16 cellular contexts compared by ENCODE assay signal in the genomic region with DNA sequence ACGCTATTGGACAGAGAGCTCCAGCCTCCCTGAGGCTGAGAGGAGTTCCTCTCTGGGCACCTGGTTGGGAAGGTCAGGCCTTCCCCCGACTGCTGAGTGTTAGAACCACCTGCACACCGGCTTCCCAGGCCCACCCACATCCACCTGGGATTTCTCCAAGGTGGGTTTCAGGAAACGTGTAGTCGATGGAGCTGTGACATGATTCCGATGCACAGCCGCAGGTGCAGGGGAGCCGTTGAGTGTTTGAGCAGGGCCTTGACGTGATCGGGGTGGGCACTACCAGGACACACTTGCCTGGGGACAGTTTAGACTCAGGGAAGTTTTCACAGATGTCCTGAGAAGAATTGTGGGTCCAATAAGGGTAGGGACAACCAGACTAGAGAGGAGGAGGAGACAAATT. TPM values are rescaled to one million over a fixed set of nuclear protein-coding genes. Genes with fewer than 3 reads are reported as not detected.
A peak's percentile ranks its signal among the peaks of the same experiment; 100 is the strongest.
DNase-seq lines count a peak whose midpoint lies in the region; ATAC-seq and TF ChIP-seq lines count a peak whose summit lies in the region.
"Had no signal": no experiment of that assay in that cellular context is flagged by ENCODE, and none has a peak within 500 bp of the region (broad histone marks: within the 10 kb centered on the region; RNA-seq: fewer than 3 reads in every experiment).

No MANE protein-coding gene starts in this region.

- H3K4me3 Mint-ChIP-seq in CD14-positive monocyte = no peak overlapping the region
- H3K4me3 Mint-ChIP-seq in chondrocyte (ENCODE audit: unreplicated experiment) = no peak overlapping the region
- H3K4me3 Mint-ChIP-seq in progenitor cell of endocrine pancreas (ENCODE audit: low read depth) = no peak overlapping the region
- H3K4me3 Mint-ChIP-seq in naive thymus-derived CD8-positive, alpha-beta T cell = no peak overlapping the region
- H3K4me3 Mint-ChIP-seq: CD4-positive, CD25-positive, alpha-beta regulatory T cell; CD8-positive, alpha-beta T cell; HFFc6 had no signal

- peaks cover 6 to 9% (median 8%) of the 10 kb centered on the region in 3 donors for H3K27me3 Mint-ChIP-seq in CD14-positive monocyte (ENCODE audit: low read depth in 3 of 3)
- H3K27me3 Mint-ChIP-seq in chondrocyte (ENCODE audit: low read depth) = no peaks in the 10 kb centered on the region
- no peaks in the 10 kb centered on the region for H3K27me3 Mint-ChIP-seq in progenitor cell of endocrine pancreas
- H3K27me3 Mint-ChIP-seq in naive thymus-derived CD8-positive, alpha-beta T cell = peaks cover 0 to 16% (median 4%) of the 10 kb centered on the region in 5 donors

- H3K4me1 Mint-ChIP-seq in CD14-positive monocyte (no peaks in the 10 kb centered on the region), chondrocyte (ENCODE audit: low read depth) (peaks cover 14% of the 10 kb centered on the region), progenitor cell of endocrine pancreas (ENCODE audit: low read depth) (no peaks in the 10 kb centered on the region)
- peaks cover 0 to 3% (median 0%) of the 10 kb centered on the region in 4 donors for H3K4me1 Mint-ChIP-seq in naive thymus-derived CD8-positive, alpha-beta T cell
- H3K4me1 Mint-ChIP-seq: CD4-positive, CD25-positive, alpha-beta regulatory T cell had no signal

- TF ChIP-seq CTCF in CD14-positive monocyte (IDR thresholded peaks at IDR 0.05) = no peak
- TF ChIP-seq CTCF in chondrocyte (IDR thresholded peaks at IDR 0.05) = no peak
- TF ChIP-seq CTCF in progenitor cell of endocrine pancreas (IDR thresholded peaks at IDR 0.05; ENCODE audit: unreplicated experiment) = no peak

- POLR2A ChIA-PET in naive thymus-derived CD8-positive, alpha-beta T cell (lab: Charles Lee) = no interaction called here

- ATAC-seq in naive thymus-derived CD8-positive, alpha-beta T cell = no peak
- ATAC-seq in HG03139 (IDR thresholded peaks at IDR 0.05; ENCODE audit: unreplicated experiment) = no peak
- ATAC-seq: CD8-positive, alpha-beta T cell had no signal

- intact Hi-C loops in CD14-positive monocyte (cut with micrococcal nuclease) = no loop called here

- peaks cover 0 to 2% (median 0%) of the 10 kb centered on the region in 7 donors for H3K9me3 Mint-ChIP-seq in CD14-positive monocyte
- H3K9me3 Mint-ChIP-seq in chondrocyte (ENCODE audit: low read depth) = no peaks in the 10 kb centered on the region
- H3K9me3 Mint-ChIP-seq in progenitor cell of endocrine pancreas (ENCODE audit: low read depth) = no peaks in the 10 kb centered on the region
- H3K9me3 Mint-ChIP-seq in naive thymus-derived CD8-positive, alpha-beta T cell = no peaks in the 10 kb centered on the region
- H3K9me3 Mint-ChIP-seq: CD4-positive, CD25-positive, alpha-beta regulatory T cell; CD8-positive, alpha-beta T cell; HFFc6 had no signal

- H3K36me3 Mint-ChIP-seq in CD14-positive monocyte = no peaks in the 10 kb centered on the region
- peaks cover 46% of the 10 kb centered on the region for H3K36me3 Mint-ChIP-seq in chondrocyte (ENCODE audit: low read depth)
- H3K36me3 Mint-ChIP-seq in progenitor cell of endocrine pancreas (ENCODE audit: insufficient read depth) = no peaks in the 10 kb centered on the region
- H3K36me3 Mint-ChIP-seq in naive thymus-derived CD8-positive, alpha-beta T cell = no peaks in the 10 kb centered on the region
- H3K36me3 Mint-ChIP-seq: CD4-positive, CD25-positive, alpha-beta regulatory T cell; CD8-positive, alpha-beta T cell had no signal

- peak; percentile 19 for DNase-seq in CD14-positive monocyte (ENCODE audit: low spot score)
- peak; percentile 52 for DNase-seq in chondrocyte (ENCODE audit: low spot score)
- DNase-seq in progenitor cell of endocrine pancreas (ENCODE audit: low spot score, unreplicated experiment) = no peak
- DNase-seq in naive thymus-derived CD8-positive, alpha-beta T cell = no peak
- DNase-seq in AG08395 (ENCODE audit: low spot score) = no peak
- DNase-seq: 8988T; ACHN; C1 segment of cervical spinal cord; Caco-2; CD4-positive, CD25-positive, alpha-beta regulatory T cell; CD8-positive, alpha-beta T cell; DMS153; DND-41; GOT3; HFFc6 had no signal

- H3K27ac Mint-ChIP-seq in CD14-positive monocyte = no peak overlapping the region
- H3K27ac Mint-ChIP-seq in chondrocyte (ENCODE audit: unreplicated experiment) = no peak overlapping the region
- peak overlapping the region; percentile 5 for H3K27ac Mint-ChIP-seq in progenitor cell of endocrine pancreas
- peak overlapping the region in 1 of 10 donors; percentile 53 for H3K27ac Mint-ChIP-seq in naive thymus-derived CD8-positive, alpha-beta T cell
- H3K27ac Mint-ChIP-seq: CD8-positive, alpha-beta T cell; HFFc6 had no signal

RNA-seq across cellular contexts. Expression of a gene that starts 21.8 kb away (rescaled TPM):
- polyA plus RNA-seq in CD14-positive monocyte = 10 to 100 TPM in 1 of 2 donors, 1 to 10 TPM in 1; 7.7 to 17.3 TPM
- total RNA-seq in chondrocyte (45.4 to 60.4 TPM (median 45.6 TPM) in 3 replicates), progenitor cell of endocrine pancreas (72.3 and 74.1 TPM in 2 replicates)
- 10 to 100 TPM; 83.3 to 86.5 TPM for total RNA-seq in naive thymus-derived CD8-positive, alpha-beta T cell
- polyA plus RNA-seq in naive thymus-derived CD8-positive, alpha-beta T cell = 10 to 100 TPM; 18.1 to 31.1 (median 24.3) TPM

RNA-seq across cellular contexts. Expression of a gene that starts 42.0 kb away (rescaled TPM):
- not detected for polyA plus RNA-seq in CD14-positive monocyte
- total RNA-seq in chondrocyte (109 to 178 TPM (median 175 TPM) in 3 replicates), progenitor cell of endocrine pancreas (2.7 and 4.3 TPM in 2 replicates)
- total RNA-seq in naive thymus-derived CD8-positive, alpha-beta T cell = 1 to 10 TPM; 4.3 to 5.1 TPM
- 1 to 10 TPM; 2.5 to 6.9 (median 2.9) TPM for polyA plus RNA-seq in naive thymus-derived CD8-positive, alpha-beta T cell

Comparison
In these comparisons a context has a peak if more than half of its experiments do, and no peak if none do; other contexts are left out.
1. DNase-seq: peak in CD14-positive monocyte (single experiment) and chondrocyte (single experiment); none in progenitor cell of endocrine pancreas (single experiment), naive thymus-derived CD8-positive, alpha-beta T cell (0 of 10) and AG08395 (single experiment).
2. RNA of a gene that starts 42.0 kb away (total RNA-seq): 109 to 178 TPM in chondrocyte; 4.3 to 5.1 TPM in naive thymus-derived CD8-positive, alpha-beta T cell and 2.7 to 4.3 TPM in progenitor cell of endocrine pancreas; every median in the first group is over 10 times any median in the second.